8 cellular contexts compared by ENCODE assay signal in genomic region chr1:203795382-203796222, GRCh38.
DNase-seq lines count a peak whose midpoint lies in the region; ATAC-seq and FAIRE-seq lines count a peak whose summit lies in the region.

Gene ZBED6 (plus strand): TSS chr1:203795623. CDS start chr1:203797523, 1,900 bp downstream.
Gene ZC3H11A (plus strand): TSS chr1:203795623. CDS start chr1:203817071, 21,448 bp downstream.

- H3K27ac ChIP-seq in cingulate gyrus (ENCODE audit: low read depth, low read length): peak within 1 kb of the TSS; percentile 91

- peak; percentile 90 for ATAC-seq in HG03457 (IDR thresholded peaks at IDR 0.05; ENCODE audit: unreplicated experiment)

- DNase-seq in Ammon's horn (ENCODE audit: low spot score) (peak; percentile 99), GM19239 (ENCODE audit: insufficient read length, low spot score) (peak; percentile 88), NCI-H524 treated with DMSO at 0.1 percent for 48 hours (lab: John Stamatoyannopoulos, UW) (peak; percentile 81), kidney tubule cell (ENCODE audit: low spot score) (peak; percentile 98)
- DNase-seq in activated CD4-positive, alpha-beta T cell treated with anti-CD3 and anti-CD28 coated beads for 4 hours: peak; percentile 98 to 99
- DNase-seq in stimulated activated CD4-positive, alpha-beta T cell treated with anti-CD3 and anti-CD28 coated beads, Interleukin-1b, Interleukin-23, amount 100 ng/mL, for 24 hours (ENCODE audit: low read depth in 4 of 4, low spot score in 1 of 4): peak; percentile 89 to 97 (median 95)

- FAIRE-seq in GM19239 (lab: Jason Lieb, UNC): peak; percentile 99

Comparison
In these comparisons a context has a peak if more than half of its experiments do, and no peak if none do; other contexts are left out.
1. Peak in every context shown above with its lines: DNase-seq, ATAC-seq and H3K27ac ChIP-seq.